2 cellular contexts compared by ENCODE assay signal in genomic region chr12:72612171-72612570, GRCh38.
TF ChIP-seq lines count a peak whose summit lies in the region.

No MANE protein-coding gene starts in this region.

TF ChIP-seq in GM23338, 12 proteins besides CTCF, POLR2A, EP300 and RAD21 (continued from another document):
- TF ChIP-seq POLR2AphosphoS5 (IDR thresholded peaks at IDR 0.05; ENCODE audit: low read depth) (0 out of 2 replicates have a peak, but pooled peaks have one; percentile 41), EZH2phosphoT487 (IDR thresholded peaks at IDR 0.05; ENCODE audit: unreplicated experiment) (no peak), CREB1 (CRISPR knock-in tag; IDR thresholded peaks at IDR 0.05; ENCODE audit: low read depth) (no peak), ZNF462 (CRISPR knock-in tag; IDR thresholded peaks at IDR 0.05) (no peak; the same call in none of the 2 replicates), ETS1 (IDR thresholded peaks at IDR 0.05) (peak; percentile 79; the same call in 1 of the 2 replicates), STAT1 (IDR thresholded peaks at IDR 0.05; ENCODE audit: unreplicated experiment) (no peak), ZNF114 (CRISPR knock-in tag; IDR thresholded peaks at IDR 0.05) (no peak), NANOG (IDR thresholded peaks at IDR 0.05; ENCODE audit: borderline replicate concordance) (peak; percentile 98)

TF ChIP-seq in WTC11, 78 proteins besides CTCF, POLR2A, EP300 and RAD21 (continued from another document):
- TF ChIP-seq AFF4 (CRISPR knock-in tag; IDR thresholded peaks at IDR 0.05; ENCODE audit: borderline replicate concordance) (0 out of 2 replicates have a peak, but pooled peaks have one; percentile 28), USF2 (CRISPR knock-in tag; IDR thresholded peaks at IDR 0.05) (peak; percentile 87), NFE2L1 (CRISPR knock-in tag; IDR thresholded peaks at IDR 0.05) (peak; percentile 56; the same call in 1 of the 2 replicates), TEAD4 (CRISPR knock-in tag; IDR thresholded peaks at IDR 0.05) (0 out of 2 replicates have a peak, but pooled peaks have one; percentile 14)
